9 cellular contexts compared by ENCODE assay signal in the genomic region with DNA sequence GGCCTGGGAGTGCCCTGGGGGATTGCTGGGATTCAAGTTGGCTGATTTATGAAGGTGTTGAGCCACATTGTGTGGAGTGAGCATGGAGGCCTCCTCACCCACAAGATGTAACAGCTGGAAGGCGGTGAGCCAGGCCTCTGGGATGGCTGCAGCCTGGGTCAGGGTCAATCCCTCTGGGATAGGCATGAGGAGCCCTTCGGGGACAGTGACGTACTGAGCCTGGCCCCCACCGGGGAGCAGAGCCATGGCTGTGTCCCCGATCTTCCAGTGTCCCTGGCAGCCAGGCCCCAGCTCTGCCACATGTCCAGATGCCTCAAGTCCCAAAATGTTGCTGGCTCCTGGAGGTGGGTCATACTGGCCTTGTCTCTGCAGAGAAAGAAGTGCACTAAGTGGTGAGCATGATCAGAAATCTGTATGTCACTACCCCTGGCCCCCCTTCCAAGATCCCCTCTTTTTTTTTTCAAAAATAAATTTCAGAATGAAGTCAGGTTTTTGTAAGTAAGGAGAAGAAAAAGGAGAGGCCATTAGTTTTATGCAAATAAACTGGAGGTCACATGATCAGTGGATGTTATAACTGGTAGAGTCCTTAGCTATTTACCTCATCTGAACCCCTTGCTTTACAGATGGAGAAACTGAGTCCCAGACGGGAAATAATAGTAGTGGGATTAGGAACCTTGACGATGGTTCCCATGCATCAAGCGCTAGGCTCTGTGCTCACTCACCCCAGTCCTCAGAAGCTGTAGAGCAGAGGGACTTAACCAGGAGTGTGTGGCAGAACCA. TPM values are rescaled to one million over a fixed set of nuclear protein-coding genes. Genes with fewer than 3 reads are reported as not detected.
A peak's percentile ranks its signal among the peaks of the same experiment; 100 is the strongest.
DNase-seq lines count a peak whose midpoint lies in the region; ATAC-seq and TF ChIP-seq lines count a peak whose summit lies in the region.
"Had no signal": no experiment of that assay in that cellular context is flagged by ENCODE, and none has a peak within 500 bp of the region (broad histone marks: within the 10 kb centered on the region; RNA-seq: fewer than 3 reads in every experiment).

No MANE protein-coding gene starts in this region.

- H3K27me3 ChIP-seq in H9 (ENCODE audit: insufficient read depth, low read length) = no peaks in the 10 kb centered on the region
- no peaks in the 10 kb centered on the region for H3K27me3 ChIP-seq in foreskin keratinocyte
- no peaks in the 10 kb centered on the region for H3K27me3 ChIP-seq in sigmoid colon
- no peaks in the 10 kb centered on the region for H3K27me3 ChIP-seq in effector memory CD4-positive, alpha-beta T cell (replicated peaks; ENCODE audit: control insufficient read depth, insufficient read depth, low read length, poor library complexity, severe bottlenecking)
- no peaks in the 10 kb centered on the region for H3K27me3 ChIP-seq in A673 (replicated peaks; ENCODE audit: insufficient read depth, low read depth, low read length, poor library complexity)

- H2BK120ac ChIP-seq in H9 (ENCODE audit: low read depth, low read length, poor library complexity, severe bottlenecking) = no peak overlapping the region

- ATAC-seq in foreskin keratinocyte (no peak), GM21576 (IDR thresholded peaks at IDR 0.05; ENCODE audit: unreplicated experiment) (no peak)

- H3K14ac ChIP-seq in H9 (ENCODE audit: insufficient read depth, low read length) = peak overlapping the region; percentile 60

- H3K27ac ChIP-seq in H9 (ENCODE audit: insufficient read length, low read depth, low read length) = peak overlapping the region; percentile 87
- peak overlapping the region; percentile 45 for H3K27ac ChIP-seq in foreskin keratinocyte
- H3K27ac ChIP-seq in sigmoid colon = peak overlapping the region; percentile 82 to 95 (median 92)
- no peak overlapping the region for H3K27ac ChIP-seq in effector memory CD4-positive, alpha-beta T cell (ENCODE audit: insufficient read depth, low read length, poor library complexity, severe bottlenecking)
- no peak overlapping the region for H3K27ac ChIP-seq in A673 (ENCODE audit: low read depth, low read length, poor library complexity, severe bottlenecking)

- CTCF ChIA-PET in activated CD4-positive, alpha-beta memory T cell treated with anti-CD3 and anti-CD28 coated beads for 36 hours (lab: Charles Lee) = interaction anchor here (0.5 to 4.5 kb wide), 24 partner anchors 9 to 1598 kb away, joined by 3 to 87 read pairs (median 7); a partner anchor contains a TSS
- CTCF ChIA-PET in A673 (lab: Charles Lee) = interaction anchor here (1.0 to 1.5 kb wide), 3 partner anchors 36 to 247 kb away, joined by 5 to 10 read pairs (median 9); a partner anchor contains a TSS

- H3K4me3 ChIP-seq in sigmoid colon (peak overlapping the region in 2 of 4 donors; percentile 63 to 64), A673 (ENCODE audit: low read depth, low read length, poor library complexity, severe bottlenecking) (no peak overlapping the region)
- H3K4me3 ChIP-seq in effector memory CD4-positive, alpha-beta T cell (ENCODE audit: insufficient read depth, low read depth, low read length, poor library complexity, severe bottlenecking) = no peak overlapping the region

- H3K79me2 ChIP-seq in H9 (ENCODE audit: insufficient read depth, low read length) = no peaks in the 10 kb centered on the region

- H3K23me2 ChIP-seq in H9 (ENCODE audit: insufficient read length, low read depth, low read length, poor library complexity, severe bottlenecking) = peaks cover 15% of the 10 kb centered on the region

- no peak for TF ChIP-seq EP300 in sigmoid colon (IDR thresholded peaks at IDR 0.05)

- no peak overlapping the region for H4K91ac ChIP-seq in H9 (ENCODE audit: insufficient read length, low read depth, low read length)

- H2BK20ac ChIP-seq in H9 (ENCODE audit: low read depth, low read length, poor library complexity, severe bottlenecking) = no peak overlapping the region

- no peak overlapping the region for H2AK5ac ChIP-seq in H9 (ENCODE audit: insufficient read length, low read length)

- H3K18ac ChIP-seq in H9 (ENCODE audit: insufficient read length, low read depth, low read length) = peak overlapping the region; percentile 69

- H3K23ac ChIP-seq in H9 (ENCODE audit: insufficient read length, low read depth, low read length) = no peak overlapping the region

- DNase-seq in H9 = peak; percentile 14
- no peak for DNase-seq in activated CD4-positive, alpha-beta memory T cell treated with anti-CD3 and anti-CD28 coated beads for 36 hours
- DNase-seq in foreskin keratinocyte = no peak
- DNase-seq in sigmoid colon = no peak
- no peak for DNase-seq in effector memory CD4-positive, alpha-beta T cell
- no peak for DNase-seq in A673 (ENCODE audit: low spot score)
- DNase-seq in hypothalamus (lab: John Stamatoyannopoulos, UW) = no peak

- no peaks in the 10 kb centered on the region for H3K9me3 Mint-ChIP-seq in H9
- no peaks in the 10 kb centered on the region for H3K9me3 Mint-ChIP-seq in activated CD4-positive, alpha-beta memory T cell treated with anti-CD3 and anti-CD28 coated beads for 36 hours

- no peak overlapping the region for H3K56ac ChIP-seq in H9 (ENCODE audit: insufficient read length, low read depth, low read length)

- no peak overlapping the region for H2BK12ac ChIP-seq in H9 (ENCODE audit: insufficient read length, low read depth, low read length)

- H3K9ac ChIP-seq in H9 (ENCODE audit: extremely low read depth, insufficient read length, low read length) = peak overlapping the region; percentile 73

- H4K20me1 ChIP-seq in H9 (ENCODE audit: control insufficient read depth, insufficient read depth, insufficient read length) = peaks cover 2% of the 10 kb centered on the region

- H3K4me2 ChIP-seq in H9 (ENCODE audit: insufficient read depth, insufficient read length, low read length) = peak overlapping the region; percentile 96

- no peaks in the 10 kb centered on the region for H3K79me1 ChIP-seq in H9 (ENCODE audit: insufficient read depth, low read depth, low read length, poor library complexity, severe bottlenecking)

- no peak overlapping the region for H3K4ac ChIP-seq in H9 (ENCODE audit: low read depth, low read length)

- intact Hi-C loops in activated CD4-positive, alpha-beta memory T cell treated with anti-CD3 and anti-CD28 coated beads for 36 hours (cut with micrococcal nuclease) = no loop called here
- intact Hi-C loops in sigmoid colon (cut with DNase I) = loop anchor here (5.0 kb wide), 2 partner anchors 261 to 299 kb away; no protein-coding TSS in a partner anchor
- intact Hi-C loops in A673 (cut with micrococcal nuclease; ENCODE audit: unreplicated experiment) = loop anchor here (5.0 kb wide), 2 partner anchors 156 to 299 kb away; a partner anchor contains a TSS

- H3K36me3 Mint-ChIP-seq in H9 (ENCODE audit: insufficient read depth in 1 of 3, low read depth in 3 of 3) = peaks cover 12 to 39% (median 38%) of the 10 kb centered on the region in 3 experiments
- H3K36me3 Mint-ChIP-seq in activated CD4-positive, alpha-beta memory T cell treated with anti-CD3 and anti-CD28 coated beads for 36 hours = peaks cover 2% of the 10 kb centered on the region

- no peak overlapping the region for H2BK15ac ChIP-seq in H9 (ENCODE audit: low read depth, low read length)

- WGBS in H9 (ENCODE audit: extremely low coverage, insufficient read length, low lambda C conversion rate) = no CpG with 5 or more reads among the region's 8 CpGs
- WGBS in sigmoid colon, 2 donors = 78 to 86% methylated on average over 8 of the region's 8 CpGs

- no peak overlapping the region for H4K5ac ChIP-seq in H9 (ENCODE audit: insufficient read length, low read depth, low read length)

- BruUV-seq in A673 (replicated peaks; lab: Mats Ljungman, UMichigan) = no TSS peak

- peaks cover 2% of the 10 kb centered on the region; the same call in 1 of the 2 replicates for H3K4me1 ChIP-seq in H9 (ENCODE audit: insufficient read depth, low read length)
- H3K4me1 ChIP-seq in foreskin keratinocyte = peaks cover 5% of the 10 kb centered on the region
- peaks cover 0 to 19% (median 13%) of the 10 kb centered on the region in 4 donors for H3K4me1 ChIP-seq in sigmoid colon
- peaks cover 5% of the 10 kb centered on the region for H3K4me1 ChIP-seq in effector memory CD4-positive, alpha-beta T cell (ENCODE audit: control insufficient read depth, insufficient read depth, low read length, poor library complexity, severe bottlenecking)
- peaks cover 4% of the 10 kb centered on the region for H3K4me1 ChIP-seq in A673 (ENCODE audit: insufficient read depth, low read length, poor library complexity, severe bottlenecking)

- POLR2A ChIA-PET in activated CD4-positive, alpha-beta memory T cell treated with anti-CD3 and anti-CD28 coated beads for 36 hours (lab: Charles Lee) = interaction anchor here (0.6 to 3.1 kb wide), 4 partner anchors 36 to 156 kb away, joined by 3 to 18 read pairs (median 5); a partner anchor contains a TSS
- POLR2A ChIA-PET in A673 (lab: Charles Lee; ENCODE audit: low non-redundant PET) = no interaction called here

- no peak for TF ChIP-seq CTCF in H9 (conservative IDR thresholded peaks at IDR 0.05)
- TF ChIP-seq CTCF in foreskin keratinocyte (conservative IDR thresholded peaks at IDR 0.05) = no peak
- TF ChIP-seq CTCF in sigmoid colon (IDR thresholded peaks at IDR 0.05) = no peak
- TF ChIP-seq CTCF in A673 (conservative IDR thresholded peaks at IDR 0.05; ENCODE audit: low read depth, low read length) = no peak

- H3K4me1 Mint-ChIP-seq in H9 = peaks cover 16 to 21% of the 10 kb centered on the region in 2 experiments
- H3K4me1 Mint-ChIP-seq in activated CD4-positive, alpha-beta memory T cell treated with anti-CD3 and anti-CD28 coated beads for 36 hours (ENCODE audit: low read depth) = peaks cover 14% of the 10 kb centered on the region

- no peak overlapping the region for H2AFZ ChIP-seq in H9 (ENCODE audit: low read length)

- peak overlapping the region; percentile 97 to 99 (median 99) for H3K27ac Mint-ChIP-seq in H9
- no peak overlapping the region for H3K27ac Mint-ChIP-seq in activated CD4-positive, alpha-beta memory T cell treated with anti-CD3 and anti-CD28 coated beads for 36 hours

- peak overlapping the region; percentile 85 to 93 for H3K4me3 Mint-ChIP-seq in H9
- peak overlapping the region; percentile 81 for H3K4me3 Mint-ChIP-seq in activated CD4-positive, alpha-beta memory T cell treated with anti-CD3 and anti-CD28 coated beads for 36 hours

- H3K27me3 Mint-ChIP-seq in H9 (ENCODE audit: low read depth) = no peaks in the 10 kb centered on the region
- H3K27me3 Mint-ChIP-seq in activated CD4-positive, alpha-beta memory T cell treated with anti-CD3 and anti-CD28 coated beads for 36 hours = no peaks in the 10 kb centered on the region

- H3K36me3 ChIP-seq in sigmoid colon = peaks cover 0 to 43% (median 4%) of the 10 kb centered on the region in 4 donors
- H3K36me3 ChIP-seq in effector memory CD4-positive, alpha-beta T cell (ENCODE audit: control insufficient read depth, insufficient read depth, low read length) = no peaks in the 10 kb centered on the region
- H3K36me3 ChIP-seq in A673 (ENCODE audit: insufficient read depth, low read length, poor library complexity, severe bottlenecking) = no peaks in the 10 kb centered on the region

- TF ChIP-seq POLR2A in sigmoid colon (IDR thresholded peaks at IDR 0.05) = no peak

- H3K9me3 ChIP-seq in H9 (ENCODE audit: control insufficient read depth, low read depth, low read length) (no peaks in the 10 kb centered on the region), sigmoid colon (no peaks in the 10 kb centered on the region), A673 (ENCODE audit: low read depth, low read length, poor library complexity, severe bottlenecking) (no peaks in the 10 kb centered on the region)
- H3K9me3 ChIP-seq in effector memory CD4-positive, alpha-beta T cell (ENCODE audit: control insufficient read depth, low read length) = no peaks in the 10 kb centered on the region

- H3T11ph ChIP-seq in H9 (ENCODE audit: low read length) = no peak overlapping the region

- H4K8ac ChIP-seq in H9 (replicated peaks; ENCODE audit: insufficient read length, low read depth, low read length) = no peak overlapping the region

- no peak overlapping the region for H2BK5ac ChIP-seq in H9 (ENCODE audit: insufficient read length, low read length)

RNA-seq across cellular contexts. Expression of a gene that starts 1.7 kb away (rescaled TPM):
- total RNA-seq in H9 (2021) = 45.7 and 48.1 TPM in 2 replicates
- under 1 TPM; 0.90 to 0.94 TPM for total RNA-seq in activated CD4-positive, alpha-beta memory T cell treated with anti-CD3 and anti-CD28 coated beads for 36 hours
- total RNA-seq in foreskin keratinocyte = 38.4 and 59.8 TPM in 2 replicates
- polyA plus RNA-seq in foreskin keratinocyte = 39.4 and 61.3 TPM in 2 replicates
- total RNA-seq in sigmoid colon = 10 to 100 TPM in 2 of 4 donors, 1 to 10 TPM in 2; 3.6 to 27.7 (median 16.8) TPM
- 100 to 1,000 TPM in 1 of 3 donors, 10 to 100 TPM in 2; 74.5 to 144 (median 88.3) TPM for polyA plus RNA-seq in sigmoid colon
- total RNA-seq in A673 (2021) = 2.8 and 3.0 TPM in 2 replicates

RNA-seq across cellular contexts. Expression of a gene that starts 6.9 kb away (rescaled TPM):
- total RNA-seq in H9 (2021) (130 and 132 TPM in 2 replicates), foreskin keratinocyte (176 and 192 TPM in 2 replicates), sigmoid colon (100 to 1,000 TPM in 3 of 4 donors, 10 to 100 TPM in 1; 95.6 to 140 (median 135) TPM), A673 (2021) (123 and 130 TPM in 2 replicates)
- 100 to 1,000 TPM; 145 to 148 TPM for total RNA-seq in activated CD4-positive, alpha-beta memory T cell treated with anti-CD3 and anti-CD28 coated beads for 36 hours
- polyA plus RNA-seq in foreskin keratinocyte (232 and 280 TPM in 2 replicates), sigmoid colon (100 to 1,000 TPM; 163 to 255 (median 183) TPM)

RNA-seq across cellular contexts. Expression of a gene that starts 33.4 kb away (rescaled TPM):
- total RNA-seq in H9 (2021) = 59.7 and 61.6 TPM in 2 replicates
- 1 to 10 TPM; 3.4 to 3.7 TPM for total RNA-seq in activated CD4-positive, alpha-beta memory T cell treated with anti-CD3 and anti-CD28 coated beads for 36 hours
- total RNA-seq in foreskin keratinocyte = 15.2 and 16.7 TPM in 2 replicates
- 20.3 and 23.6 TPM in 2 replicates for polyA plus RNA-seq in foreskin keratinocyte
- total RNA-seq in sigmoid colon = 1 to 10 TPM; 3.1 to 8.0 (median 5.7) TPM
- polyA plus RNA-seq in sigmoid colon = 10 to 100 TPM; 19.3 to 43.7 (median 30.6) TPM
- 2.9 and 3.7 TPM in 2 replicates for total RNA-seq in A673 (2021)
- total RNA-seq: NCI-H460 had no signal

RNA-seq across cellular contexts. Expression of a gene that starts 35.8 kb away (rescaled TPM):
- 36.9 and 40.0 TPM in 2 replicates for total RNA-seq in H9 (2021)
- total RNA-seq in activated CD4-positive, alpha-beta memory T cell treated with anti-CD3 and anti-CD28 coated beads for 36 hours = 10 to 100 TPM; 18.4 to 21.2 TPM
- 10.3 and 10.4 TPM in 2 replicates for total RNA-seq in foreskin keratinocyte
- 3.7 and 4.9 TPM in 2 replicates for polyA plus RNA-seq in foreskin keratinocyte
- 10 to 100 TPM in 1 of 4 donors, 1 to 10 TPM in 3; 3.1 to 10.0 (median 6.6) TPM for total RNA-seq in sigmoid colon
- polyA plus RNA-seq in sigmoid colon = 1 to 10 TPM; 1.2 to 3.7 (median 1.8) TPM
- total RNA-seq in A673 (2021) = 26.6 and 30.8 TPM in 2 replicates

RNA-seq across cellular contexts. Expression of a gene that starts 40.2 kb away (rescaled TPM):
- total RNA-seq in H9 (2021) (not detected in 2 replicates), foreskin keratinocyte (0.37 and 0.56 TPM in 2 replicates), sigmoid colon (1 to 10 TPM in 1 of 4 donors, not detected in 3; 1.9 TPM), A673 (2021) (0.94 TPM in 1 of 2 replicates, not detected in the other)
- total RNA-seq in activated CD4-positive, alpha-beta memory T cell treated with anti-CD3 and anti-CD28 coated beads for 36 hours = under 1 TPM in 1 of 2 experiments, not detected in 1; 0.40 TPM
- polyA plus RNA-seq in foreskin keratinocyte (0.25 and 0.45 TPM in 2 replicates), sigmoid colon (under 1 TPM in 1 of 3 donors, not detected in 2; 0.12 TPM)

Comparison
In these comparisons a context has a peak if more than half of its experiments do, and no peak if none do; other contexts are left out.
1. H3K27ac ChIP-seq: peak in H9 (single experiment), foreskin keratinocyte (single experiment) and sigmoid colon (4 of 4); none in effector memory CD4-positive, alpha-beta T cell (single experiment) and A673 (single experiment).